In the genomic region with DNA sequence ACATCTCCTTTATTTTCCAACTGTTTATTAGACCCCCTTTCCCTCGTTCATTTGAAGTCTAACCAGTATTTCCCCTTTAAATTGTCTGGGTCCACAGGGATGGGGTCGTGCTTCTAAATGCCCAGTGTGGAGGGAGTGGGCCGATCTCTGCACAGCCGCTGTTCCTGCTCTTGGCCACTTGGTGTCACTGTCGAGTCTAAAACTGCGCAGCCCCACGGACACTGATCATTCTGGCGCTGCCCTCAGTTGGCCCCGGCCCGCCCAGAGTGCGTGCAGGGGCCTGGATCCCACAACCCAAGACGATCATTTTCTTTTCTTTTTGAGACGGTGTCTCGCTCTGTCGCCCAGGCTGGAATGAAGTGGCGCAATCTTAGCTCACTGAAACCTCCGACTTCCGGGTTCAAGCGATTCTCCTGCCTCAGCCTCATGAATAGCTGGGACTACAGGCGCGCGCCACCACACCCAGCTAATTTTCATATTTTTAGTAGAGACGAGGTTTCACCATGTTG, we compare ENCODE assay signal across 8 cellular contexts. TPM values are rescaled to one million over a fixed set of nuclear protein-coding genes. Genes with fewer than 3 reads are reported as not detected.
DNase-seq lines count a peak whose midpoint lies in the region; ATAC-seq and TF ChIP-seq lines count a peak whose summit lies in the region.

No MANE protein-coding gene starts in this region.

- peaks cover 21% of the 10 kb centered on the region for H3K27me3 Mint-ChIP-seq in activated naive CD4-positive, alpha-beta T cell treated with anti-CD3 and anti-CD28 coated beads, Interleukin-2, amount 10 ng/mL, durations not matched to agents 7 days and 5 days
- H3K27me3 Mint-ChIP-seq in glutamatergic neuron (ENCODE audit: unreplicated experiment) = peaks cover 3% of the 10 kb centered on the region

- TF ChIP-seq CTCF in SK-N-SH (IDR thresholded peaks at IDR 0.05) (peak; percentile 91), glutamatergic neuron (IDR thresholded peaks at IDR 0.05; ENCODE audit: partially characterized antibody, unreplicated experiment) (peak; percentile 86)

- no peak for TF ChIP-seq EP300 in SK-N-SH (IDR thresholded peaks at IDR 0.05; ENCODE audit: borderline replicate concordance in 1 of 2, low read depth in 1 of 2, low read length in 1 of 2)

- no peaks in the 10 kb centered on the region for H3K9me3 ChIP-seq in SK-N-SH
- H3K9me3 ChIP-seq in aorta (ENCODE audit: control insufficient read depth, low read length) = no peaks in the 10 kb centered on the region

- H3K4me3 ChIP-seq in SK-N-SH (ENCODE audit: low read depth in 2 of 2, low read length in 1 of 2) = peak overlapping the region in 1 of 2 experiments; percentile 16; a peak in 1 of 4 replicates
- H3K4me3 ChIP-seq in aorta (ENCODE audit: low read length in 2 of 2) = no peak overlapping the region

- DNase-seq in AG20443 (ENCODE audit: low spot score) = peak; percentile 93
- DNase-seq in LoVo (ENCODE audit: low spot score) = peak; percentile 69
- DNase-seq in SK-N-SH = peak; percentile 88
- DNase-seq in activated naive CD4-positive, alpha-beta T cell treated with anti-CD3 and anti-CD28 coated beads, Interleukin-2, amount 10 ng/mL, durations not matched to agents 7 days and 5 days = peak; percentile 69
- peak; percentile 72 for DNase-seq in glutamatergic neuron
- peak; percentile 88 for DNase-seq in posterior vena cava (ENCODE audit: low spot score)
- DNase-seq in aorta = peak; percentile 65 to 84

- H3K79me2 ChIP-seq in SK-N-SH (ENCODE audit: insufficient read depth) = no peaks in the 10 kb centered on the region

- no peaks in the 10 kb centered on the region for H3K36me3 Mint-ChIP-seq in activated naive CD4-positive, alpha-beta T cell treated with anti-CD3 and anti-CD28 coated beads, Interleukin-2, amount 10 ng/mL, durations not matched to agents 7 days and 5 days
- H3K36me3 Mint-ChIP-seq in glutamatergic neuron (ENCODE audit: unreplicated experiment) = no peaks in the 10 kb centered on the region

- H3K27ac ChIP-seq in SK-N-SH (ENCODE audit: low read depth in 2 of 2, low read length in 1 of 2) (no peak overlapping the region), aorta (ENCODE audit: low read depth in 1 of 2, low read length in 2 of 2) (no peak overlapping the region)

- H4K20me1 ChIP-seq in SK-N-SH (ENCODE audit: insufficient read depth) = no peaks in the 10 kb centered on the region

- H3K27me3 ChIP-seq in SK-N-SH (ENCODE audit: insufficient read depth) = no peaks in the 10 kb centered on the region
- no peaks in the 10 kb centered on the region for H3K27me3 ChIP-seq in aorta (ENCODE audit: control insufficient read depth in 1 of 2, insufficient read depth in 2 of 2, low read length in 1 of 2)

- POLR2A ChIA-PET in SK-N-SH (lab: Yijun Ruan, JAX) = interaction anchor here (1.3 kb wide), 1 partner anchor 33 kb away, joined by 10 read pairs; no protein-coding TSS in a partner anchor

- no peak overlapping the region for H3K4me2 ChIP-seq in SK-N-SH

- intact Hi-C loops in posterior vena cava (cut with DNase I) = loop anchor here in 1 of 2 donors (10.0 kb wide), 1 partner anchor 271 kb away; no protein-coding TSS in a partner anchor
- intact Hi-C loops in aorta (cut with DNase I) = loop anchor here (2.0 to 5.0 kb wide), 3 partner anchors 38 to 263 kb away; no protein-coding TSS in a partner anchor

- H3K27ac Mint-ChIP-seq in activated naive CD4-positive, alpha-beta T cell treated with anti-CD3 and anti-CD28 coated beads, Interleukin-2, amount 10 ng/mL, durations not matched to agents 7 days and 5 days = no peak overlapping the region
- no peak overlapping the region for H3K27ac Mint-ChIP-seq in glutamatergic neuron (ENCODE audit: unreplicated experiment)

- H3K36me3 ChIP-seq in SK-N-SH (replicated peaks in 1 of 2; ENCODE audit: control insufficient read depth in 1 of 2, insufficient read depth in 2 of 2, low read length in 1 of 2) (no peaks in the 10 kb centered on the region), aorta (ENCODE audit: control insufficient read depth in 1 of 2, insufficient read depth in 2 of 2, low read length in 1 of 2) (no peaks in the 10 kb centered on the region)

- peaks cover 0 to 4% of the 10 kb centered on the region in 2 experiments; a peak in 1 of 4 replicates for H3K4me1 ChIP-seq in SK-N-SH (ENCODE audit: control insufficient read depth in 1 of 2, insufficient read depth in 2 of 2, low read depth in 1 of 2, low read length in 1 of 2)
- no peaks in the 10 kb centered on the region for H3K4me1 ChIP-seq in aorta (ENCODE audit: control insufficient read depth in 1 of 2, insufficient read depth in 2 of 2, low read length in 2 of 2)

- no peak overlapping the region; the same call in 1 of the 2 replicates for H2AFZ ChIP-seq in SK-N-SH (ENCODE audit: low read depth)

- H3K4me3 Mint-ChIP-seq in activated naive CD4-positive, alpha-beta T cell treated with anti-CD3 and anti-CD28 coated beads, Interleukin-2, amount 10 ng/mL, durations not matched to agents 7 days and 5 days = no peak overlapping the region
- H3K4me3 Mint-ChIP-seq in glutamatergic neuron (ENCODE audit: unreplicated experiment) = no peak overlapping the region

- ATAC-seq in GM19397 (IDR thresholded peaks at IDR 0.05; ENCODE audit: unreplicated experiment) (peak; percentile 76), aorta (ENCODE audit: low FRiP score) (peak; percentile 94)

- peaks cover 4% of the 10 kb centered on the region for H3K4me1 Mint-ChIP-seq in activated naive CD4-positive, alpha-beta T cell treated with anti-CD3 and anti-CD28 coated beads, Interleukin-2, amount 10 ng/mL, durations not matched to agents 7 days and 5 days
- H3K4me1 Mint-ChIP-seq in glutamatergic neuron (ENCODE audit: low read depth, unreplicated experiment) = no peaks in the 10 kb centered on the region

- H3K9me3 Mint-ChIP-seq in activated naive CD4-positive, alpha-beta T cell treated with anti-CD3 and anti-CD28 coated beads, Interleukin-2, amount 10 ng/mL, durations not matched to agents 7 days and 5 days = no peaks in the 10 kb centered on the region
- no peaks in the 10 kb centered on the region for H3K9me3 Mint-ChIP-seq in glutamatergic neuron (ENCODE audit: unreplicated experiment)

- WGBS in SK-N-SH (ENCODE audit: low lambda C conversion rate) = 31% methylated on average over 23 of the region's 23 CpGs
- WGBS in aorta, 2 donors = 30 to 34% methylated on average over 23 of the region's 23 CpGs

- no peaks in the 10 kb centered on the region for H3K9me2 ChIP-seq in SK-N-SH

- no peaks in the 10 kb centered on the region for H3F3A ChIP-seq in SK-N-SH (replicated peaks; ENCODE audit: insufficient read depth)

- CTCF ChIA-PET in SK-N-SH (lab: Yijun Ruan, JAX) = interaction anchor here (0.6 to 3.2 kb wide), 23 partner anchors 9 to 265 kb away, joined by 3 to 52 read pairs (median 5); no protein-coding TSS in a partner anchor
- CTCF ChIA-PET in activated naive CD4-positive, alpha-beta T cell treated with anti-CD3 and anti-CD28 coated beads, Interleukin-2, amount 10 ng/mL, durations not matched to agents 7 days and 5 days (lab: Charles Lee) = interaction anchor here (0.6 to 2.0 kb wide), 14 partner anchors 11 to 502 kb away, joined by 3 to 31 read pairs (median 4); no protein-coding TSS in a partner anchor

- H3K9ac ChIP-seq in SK-N-SH = no peak overlapping the region

- TF ChIP-seq RAD21 in SK-N-SH (IDR thresholded peaks at IDR 0.05; ENCODE audit: low read length) = peak; percentile 90

TF ChIP-seq in SK-N-SH, 30 proteins besides CTCF, POLR2A, EP300 and RAD21:
- TF ChIP-seq CHD2 (IDR thresholded peaks at IDR 0.05; ENCODE audit: low read length, partially characterized antibody) (no peak), NRF1 (IDR thresholded peaks at IDR 0.05; ENCODE audit: low read depth, low read length) (0 out of 2 replicates have a peak, but pooled peaks have one; percentile 44), JUND (IDR thresholded peaks at IDR 0.05) (no peak), SMC3 (IDR thresholded peaks at IDR 0.05; ENCODE audit: low read depth, low read length) (peak; percentile 93), EZH2phosphoT487 (IDR thresholded peaks at IDR 0.05; ENCODE audit: borderline replicate concordance, low read depth) (no peak)
- TF ChIP-seq, protein P1, sequence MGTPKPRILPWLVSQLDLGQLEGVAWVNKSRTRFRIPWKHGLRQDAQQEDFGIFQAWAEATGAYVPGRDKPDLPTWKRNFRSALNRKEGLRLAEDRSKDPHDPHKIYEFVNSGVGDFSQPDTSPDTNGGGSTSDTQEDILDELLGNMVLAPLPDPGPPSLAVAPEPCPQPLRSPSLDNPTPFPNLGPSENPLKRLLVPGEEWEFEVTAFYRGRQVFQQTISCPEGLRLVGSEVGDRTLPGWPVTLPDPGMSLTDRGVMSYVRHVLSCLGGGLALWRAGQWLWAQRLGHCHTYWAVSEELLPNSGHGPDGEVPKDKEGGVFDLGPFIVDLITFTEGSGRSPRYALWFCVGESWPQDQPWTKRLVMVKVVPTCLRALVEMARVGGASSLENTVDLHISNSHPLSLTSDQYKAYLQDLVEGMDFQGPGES (IDR thresholded peaks at IDR 0.05; ENCODE audit: low read depth, low read length) = no peak

RNA-seq across cellular contexts. Expression of a gene that starts 12.0 kb away (rescaled TPM):
- polyA plus RNA-seq in SK-N-SH (2012; rRNA removed) = 0.03 TPM in 1 of 2 replicates, not detected in the other
- polyA plus RNA-seq in SK-N-SH (2012; cell fraction: cytosol; rRNA removed) = not detected in 2 replicates
- polyA plus RNA-seq in SK-N-SH (2012; cell fraction: nucleus; rRNA removed) = 0.02 TPM in 1 of 2 replicates, not detected in the other
- total RNA-seq in glutamatergic neuron (ENCODE audit: unreplicated experiment) = not detected
- not detected for total RNA-seq in posterior vena cava
- not detected for total RNA-seq in aorta
- not detected for polyA plus RNA-seq in aorta

RNA-seq across cellular contexts. Expression of a gene that starts 50.2 kb away (rescaled TPM):
- polyA plus RNA-seq in SK-N-SH (2012; rRNA removed) (7.5 and 8.2 TPM in 2 replicates), aorta (10 to 100 TPM in 1 of 2 donors, 1 to 10 TPM in 1; 3.9 to 20.9 TPM)
- polyA plus RNA-seq in SK-N-SH (2012; cell fraction: cytosol; rRNA removed) = 3.6 and 7.8 TPM in 2 replicates
- polyA plus RNA-seq in SK-N-SH (2012; cell fraction: nucleus; rRNA removed) = 8.9 and 11.2 TPM in 2 replicates
- total RNA-seq in glutamatergic neuron (ENCODE audit: unreplicated experiment) (46.9 TPM), posterior vena cava (10 to 100 TPM; 36.1 to 36.8 TPM), aorta (10 to 100 TPM; 21.6 to 27.2 TPM)
